In the genomic region with DNA sequence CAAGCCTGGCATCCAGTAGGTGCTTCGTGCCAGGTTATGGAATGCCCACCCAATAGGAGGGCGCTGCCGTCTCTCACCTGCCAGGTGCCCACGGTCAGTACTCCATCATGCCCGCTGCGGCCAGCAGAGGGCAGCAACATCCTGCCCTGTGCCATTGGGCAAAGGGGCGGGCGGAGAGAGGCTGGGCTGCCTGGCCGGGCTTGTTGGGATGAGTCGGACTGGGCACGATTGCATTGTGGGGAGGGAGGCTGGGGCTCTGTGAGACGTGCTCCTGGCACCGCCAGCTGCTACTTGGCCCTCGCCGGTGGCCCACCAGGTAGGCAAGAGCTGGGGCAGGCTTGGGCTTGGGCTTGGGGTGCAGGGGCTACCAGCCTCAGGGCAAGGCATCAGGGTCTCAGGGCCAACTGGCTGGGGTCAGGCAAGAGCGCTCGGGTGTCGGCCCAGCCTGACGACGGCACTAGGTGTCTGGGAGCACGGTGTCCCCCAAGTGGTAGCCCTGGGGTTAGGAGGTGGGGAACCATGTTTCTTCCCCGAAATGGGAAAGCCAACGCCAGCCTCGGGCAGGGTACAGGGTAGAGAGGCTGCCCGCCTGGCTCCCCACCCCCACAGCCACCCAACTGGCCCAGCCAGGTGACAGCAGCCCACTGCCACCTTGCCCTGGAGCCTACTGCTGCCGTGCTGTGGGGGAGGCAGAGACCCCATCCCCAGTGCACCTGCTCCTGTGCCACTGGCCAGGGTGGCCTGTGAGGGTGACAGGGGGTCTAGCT, we compare ENCODE assay signal across 8 cellular contexts. TPM values are rescaled to one million over a fixed set of nuclear protein-coding genes. Genes with fewer than 3 reads are reported as not detected.
DNase-seq lines count a peak whose midpoint lies in the region; ATAC-seq lines count a peak whose summit lies in the region.

A gene (plus strand): TSS at position 261 of the 767 bp plus-strand sequence. CDS start 1,287 bp downstream, outside the sequence.

- no peaks in the 10 kb centered on the region for H3K27me3 ChIP-seq in aorta (ENCODE audit: control insufficient read depth in 1 of 2, insufficient read depth in 2 of 2, low read length in 1 of 2)

- no peaks in the 10 kb centered on the region for H3K9me3 ChIP-seq in aorta (ENCODE audit: control insufficient read depth, low read length)

- ATAC-seq in left ventricle myocardium superior = peak; percentile 90
- ATAC-seq in aorta (ENCODE audit: low FRiP score) = peak; percentile 77

- no peaks in the 10 kb centered on the region for H3K36me3 ChIP-seq in aorta (ENCODE audit: control insufficient read depth in 1 of 2, insufficient read depth in 2 of 2, low read length in 1 of 2)

- intact Hi-C loops in left ventricle myocardium superior (cut with micrococcal nuclease) (loop anchor here (10.0 kb wide), 1 partner anchor 191 kb away; no protein-coding TSS in a partner anchor), aorta (cut with DNase I) (loop anchor here (2.0 to 5.0 kb wide), 3 partner anchors 173 to 189 kb away; a partner anchor contains a TSS)

- H3K4me1 ChIP-seq in aorta (ENCODE audit: control insufficient read depth in 1 of 2, insufficient read depth in 2 of 2, low read length in 2 of 2) = no peaks in the 10 kb centered on the region

- no peak within 1 kb of the TSS for H3K4me3 ChIP-seq in aorta (ENCODE audit: low read length in 2 of 2)

- 25 to 37% methylated on average over 26 of the region's 26 CpGs for WGBS in aorta, 2 donors

- DNase-seq in AG08396 (ENCODE audit: low spot score) (peak; percentile 85), GM19238 (ENCODE audit: insufficient read length, low spot score) (peak; percentile 81), NCI-H128 (lab: John Stamatoyannopoulos, UW; ENCODE audit: unreplicated experiment) (peak; percentile 68), T-helper 9 cell (peak; percentile 74), anterior cingulate cortex (lab: John Stamatoyannopoulos, UW) (peak in 55 of 58 donors; percentile 5 to 94 (median 75)), left ventricle myocardium superior (peak; percentile 85), renal cortical epithelial cell (ENCODE audit: low read depth) (peak; percentile 28), aorta (peak; percentile 89 to 93)

- no peak within 1 kb of the TSS for H3K27ac ChIP-seq in aorta (ENCODE audit: low read depth in 1 of 2, low read length in 2 of 2)

RNA-seq across cellular contexts. Expression of the gene that starts here (rescaled TPM):
- 2.4 TPM for total RNA-seq in left ventricle myocardium superior
- 2.6 and 10.3 TPM in 2 replicates for total RNA-seq in renal cortical epithelial cell
- total RNA-seq in aorta = 10 to 100 TPM; 18.0 to 18.7 TPM
- 10 to 100 TPM in 1 of 2 donors, under 1 TPM in 1; 0.38 to 31.4 TPM for polyA plus RNA-seq in aorta

Comparison
In these comparisons a context has a peak if more than half of its experiments do, and no peak if none do; other contexts are left out.
1. DNase-seq: peak in every context shown above with its lines; median percentile 91 in aorta; 85 in AG08396; 85 in left ventricle myocardium superior; 81 in GM19238; 75 in anterior cingulate cortex; 74 in T-helper 9 cell; 68 in NCI-H128; 28 in renal cortical epithelial cell.